1 cellular context compared by ENCODE assay signal in genomic region chr3:14352002-14352627, GRCh38.
TF ChIP-seq lines count a peak whose summit lies in the region.

No MANE protein-coding gene starts in this region.

TF ChIP-seq in H1, 55 proteins besides CTCF, POLR2A, EP300 and RAD21 (continued from another document):
- peak; percentile 81 for TF ChIP-seq USF2 (IDR thresholded peaks at IDR 0.05; ENCODE audit: low read length)
